Comparison of ENCODE assay signal across 8 cellular contexts in genomic region chr2:75403991-75404428, GRCh38.
A peak's percentile ranks its signal among the peaks of the same experiment; 100 is the strongest.
DNase-seq lines count a peak whose midpoint lies in the region; ATAC-seq and TF ChIP-seq lines count a peak whose summit lies in the region.

No MANE protein-coding gene starts in this region.

- H3K9me3 Mint-ChIP-seq in WTC11, result peaks cover 8% of the 10 kb centered on the region

- POLR2A ChIA-PET in A673 (lab: Charles Lee; ENCODE audit: low non-redundant PET) (no interaction called here), WTC11 (lab: Charles Lee) (no interaction called here)

- H3K36me3 Mint-ChIP-seq in WTC11, result no peaks in the 10 kb centered on the region

- H3K4me3 ChIP-seq in A673 (ENCODE audit: low read depth, low read length, poor library complexity, severe bottlenecking) (no peak overlapping the region), heart right ventricle (no peak overlapping the region), sigmoid colon (no peak overlapping the region)

- no peaks in the 10 kb centered on the region for H3K27me3 Mint-ChIP-seq in WTC11 (ENCODE audit: low read depth)

- no peaks in the 10 kb centered on the region for H3K9me3 ChIP-seq in A673 (ENCODE audit: low read depth, low read length, poor library complexity, severe bottlenecking)
- H3K9me3 ChIP-seq in heart right ventricle, result no peaks in the 10 kb centered on the region
- H3K9me3 ChIP-seq in sigmoid colon, result no peaks in the 10 kb centered on the region

- BruUV-seq in A673 (replicated peaks; lab: Mats Ljungman, UMichigan), result no TSS peak

- no peak overlapping the region for H3K4me3 Mint-ChIP-seq in WTC11

- no peaks in the 10 kb centered on the region for H3K4me1 ChIP-seq in A673 (ENCODE audit: insufficient read depth, low read length, poor library complexity, severe bottlenecking)
- H3K4me1 ChIP-seq in heart right ventricle, result no peaks in the 10 kb centered on the region
- H3K4me1 ChIP-seq in sigmoid colon, result peaks cover 0 to 5% (median 0%) of the 10 kb centered on the region in 4 donors

- ATAC-seq in HG02840 (IDR thresholded peaks at IDR 0.05; ENCODE audit: low FRiP score, unreplicated experiment), result peak; percentile 86
- ATAC-seq in WTC11, result peak; percentile 91
- peak in 4 of 8 donors; percentile 47 to 61 (median 50) for ATAC-seq in heart right ventricle
- no peak for ATAC-seq in HG02970 (IDR thresholded peaks at IDR 0.05; ENCODE audit: low FRiP score, unreplicated experiment)

- TF ChIP-seq CTCF in A673 (conservative IDR thresholded peaks at IDR 0.05; ENCODE audit: low read depth, low read length) (peak; percentile 83), GM12872 (IDR thresholded peaks at IDR 0.05; ENCODE audit: insufficient read depth, low read depth, low read length) (peak; percentile 73), WTC11 (IDR thresholded peaks at IDR 0.05) (peak; percentile 52; the same call in 1 of the 2 replicates), heart right ventricle (IDR thresholded peaks at IDR 0.05) (peak; percentile 64 to 91 (median 79)), sigmoid colon (IDR thresholded peaks at IDR 0.05) (peak; percentile 39 to 77 (median 65))

- H3K27me3 ChIP-seq in A673 (replicated peaks; ENCODE audit: insufficient read depth, low read depth, low read length, poor library complexity) (peaks cover 7% of the 10 kb centered on the region), heart right ventricle (peaks cover 0 to 59% (median 28%) of the 10 kb centered on the region in 7 donors), sigmoid colon (no peaks in the 10 kb centered on the region)

- no peaks in the 10 kb centered on the region for H3K36me3 ChIP-seq in A673 (ENCODE audit: insufficient read depth, low read length, poor library complexity, severe bottlenecking)
- H3K36me3 ChIP-seq in heart right ventricle, result no peaks in the 10 kb centered on the region
- no peaks in the 10 kb centered on the region for H3K36me3 ChIP-seq in sigmoid colon

- H3K27ac ChIP-seq in A673 (ENCODE audit: low read depth, low read length, poor library complexity, severe bottlenecking) (no peak overlapping the region), heart right ventricle (no peak overlapping the region), sigmoid colon (no peak overlapping the region)

- H3K4me1 Mint-ChIP-seq in WTC11, result peaks cover 37% of the 10 kb centered on the region

- no peak overlapping the region for H3K27ac Mint-ChIP-seq in WTC11

- intact Hi-C loops in A673 (cut with micrococcal nuclease; ENCODE audit: unreplicated experiment), result loop anchor here (1.0 to 10.0 kb wide), 6 partner anchors 205 to 709 kb away; partner anchors contain the start of gene TACR1
- intact Hi-C loops in heart right ventricle (cut with DNase I), result loop anchor here in 9 of 10 donors (1.0 to 10.0 kb wide), 10 partner anchors 207 to 709 kb away; partner anchors contain the start of gene TACR1 (in 4 of the 9)
- intact Hi-C loops in sigmoid colon (cut with DNase I), result loop anchor here (2.0 to 5.0 kb wide), 3 partner anchors 247 to 485 kb away; no protein-coding TSS in a partner anchor

- CTCF ChIA-PET in A673 (lab: Charles Lee), result interaction anchor here (2.7 kb wide), 1 partner anchor 205 kb away, joined by 9 read pairs; the partner anchor contains the start of gene TACR1
- CTCF ChIA-PET in WTC11 (lab: Charles Lee), result no interaction called here

- TF ChIP-seq EP300 in sigmoid colon (IDR thresholded peaks at IDR 0.05), result no peak

- TF ChIP-seq POLR2A in sigmoid colon (IDR thresholded peaks at IDR 0.05), result no peak

- 21 to 25% methylated on average over 9 of the region's 9 CpGs for WGBS in heart right ventricle, 2 donors
- WGBS in sigmoid colon, 2 donors, result 18 to 31% methylated on average over 9 of the region's 9 CpGs

- peak; percentile 70 for DNase-seq in A673 (ENCODE audit: low spot score)
- DNase-seq in NCI-H1930 (lab: John Stamatoyannopoulos, UW), result peak; percentile 22 to 35
- DNase-seq in WTC11 (ENCODE audit: low spot score), result no peak
- peak in 1 of 2 donors; percentile 7 for DNase-seq in heart right ventricle
- DNase-seq in sigmoid colon, result no peak

TF ChIP-seq in WTC11, 78 proteins besides CTCF, POLR2A, EP300 and RAD21:
- TF ChIP-seq PRRX2 (CRISPR knock-in tag; IDR thresholded peaks at IDR 0.05), result no peak
- TF ChIP-seq NFE2L1 (CRISPR knock-in tag; IDR thresholded peaks at IDR 0.05), result no peak
- no peak for TF ChIP-seq TEAD4 (CRISPR knock-in tag; IDR thresholded peaks at IDR 0.05)
- TF ChIP-seq NR2C2 (CRISPR knock-in tag; IDR thresholded peaks at IDR 0.05), result no peak
- no peak for TF ChIP-seq E2F1 (CRISPR knock-in tag; IDR thresholded peaks at IDR 0.05)
- TF ChIP-seq E2F4 (CRISPR knock-in tag; IDR thresholded peaks at IDR 0.05; ENCODE audit: borderline replicate concordance, low read depth), result no peak
- TF ChIP-seq IRF1 (CRISPR knock-in tag; IDR thresholded peaks at IDR 0.05), result no peak
- TF ChIP-seq HMGA2 (CRISPR knock-in tag; IDR thresholded peaks at IDR 0.05), result no peak

Comparison
In these comparisons a context has a peak if more than half of its experiments do, and no peak if none do; other contexts are left out.
1. DNase-seq: peak in A673 (single experiment) and NCI-H1930 (2 of 2); none in WTC11 (single experiment) and sigmoid colon (single experiment).
2. Peak in every context shown above with its lines, with median percentiles within 50 percentile points of each other: CTCF ChIP-seq.